In genomic region chr6:158774734-158775449, GRCh38 we compare ENCODE assay signal across 20 cellular contexts. TPM values are rescaled to one million over a fixed set of nuclear protein-coding genes. Genes with fewer than 3 reads are reported as not detected.
DNase-seq lines count a peak whose midpoint lies in the region; ATAC-seq and TF ChIP-seq lines count a peak whose summit lies in the region.
"Had no signal": no experiment of that assay in that cellular context is flagged by ENCODE, and none has a peak within 500 bp of the region (broad histone marks: within the 10 kb centered on the region; RNA-seq: fewer than 3 reads in every experiment).

No MANE protein-coding gene starts in this region.

- peaks cover 9% of the 10 kb centered on the region for H3K27me3 Mint-ChIP-seq in endothelial cell (ENCODE audit: unreplicated experiment)
- H3K27me3 Mint-ChIP-seq: activated CD8-positive, alpha-beta memory T cell treated with anti-CD3 and anti-CD28 coated beads, Interleukin-2, amount 10 ng/mL, durations not matched to agents 7 days and 5 days; activated naive CD8-positive, alpha-beta T cell treated with anti-CD3 and anti-CD28 coated beads, Interleukin-2, amount 10 ng/mL, durations not matched to agents 7 days and 5 days had no signal

- H3K9me3 Mint-ChIP-seq in endothelial cell (ENCODE audit: unreplicated experiment), result no peaks in the 10 kb centered on the region
- H3K9me3 Mint-ChIP-seq: activated naive CD8-positive, alpha-beta T cell treated with anti-CD3 and anti-CD28 coated beads, Interleukin-2, amount 10 ng/mL, durations not matched to agents 7 days and 5 days; activated T-helper 1 cell treated with anti-CD3 and anti-CD28 coated beads, Interleukin-12 subunit alpha, Interleukin-12 subunit beta, Interleukin-2, Interleukin-4 antibody, amounts not matched to agents 30 ng/mL and 10 ng/mL and 1 ng/mL, durations not matched to agents 14 hours and 24 hours and 36 hours had no signal

- no peaks in the 10 kb centered on the region for H3K27me3 ChIP-seq in RWPE2 (ENCODE audit: insufficient read depth, poor library complexity, severe bottlenecking)
- no peaks in the 10 kb centered on the region for H3K27me3 ChIP-seq in sigmoid colon
- H3K27me3 ChIP-seq: left lung, upper lobe of left lung had no signal

- H3K36me3 ChIP-seq in RWPE2 (ENCODE audit: low read depth) (peaks cover 100% of the 10 kb centered on the region), sigmoid colon (peaks cover 32 to 74% (median 44%) of the 10 kb centered on the region in 4 donors)

- H3K9me3 ChIP-seq in RWPE2 (ENCODE audit: severe bottlenecking) (no peaks in the 10 kb centered on the region), sigmoid colon (no peaks in the 10 kb centered on the region)
- H3K9me3 ChIP-seq: left lung, SK-N-SH, upper lobe of left lung had no signal

- peak overlapping the region; percentile 37 for H3K4me3 Mint-ChIP-seq in endothelial cell (ENCODE audit: unreplicated experiment)
- H3K4me3 Mint-ChIP-seq: activated CD8-positive, alpha-beta memory T cell treated with anti-CD3 and anti-CD28 coated beads, Interleukin-2, amount 10 ng/mL, durations not matched to agents 7 days and 5 days; activated naive CD8-positive, alpha-beta T cell treated with anti-CD3 and anti-CD28 coated beads, Interleukin-2, amount 10 ng/mL, durations not matched to agents 7 days and 5 days; activated T-helper 1 cell treated with anti-CD3 and anti-CD28 coated beads, Interleukin-12 subunit alpha, Interleukin-12 subunit beta, Interleukin-2, Interleukin-4 antibody, amounts not matched to agents 30 ng/mL and 10 ng/mL and 1 ng/mL, durations not matched to agents 14 hours and 24 hours and 36 hours had no signal

- intact Hi-C loops in sigmoid colon (cut with DNase I), result no loop called here

- H3K4me1 Mint-ChIP-seq in endothelial cell (ENCODE audit: unreplicated experiment), result peaks cover 15% of the 10 kb centered on the region

- H3K27ac Mint-ChIP-seq in endothelial cell (ENCODE audit: unreplicated experiment), result peak overlapping the region; percentile 48
- H3K27ac Mint-ChIP-seq: activated naive CD8-positive, alpha-beta T cell treated with anti-CD3 and anti-CD28 coated beads, Interleukin-2, amount 10 ng/mL, durations not matched to agents 7 days and 5 days; activated T-helper 1 cell treated with anti-CD3 and anti-CD28 coated beads, Interleukin-12 subunit alpha, Interleukin-12 subunit beta, Interleukin-2, Interleukin-4 antibody, amounts not matched to agents 30 ng/mL and 10 ng/mL and 1 ng/mL, durations not matched to agents 14 hours and 24 hours and 36 hours had no signal

- 91 to 94% methylated on average over 17 of the region's 17 CpGs for WGBS in sigmoid colon, 2 donors

- H3K36me3 Mint-ChIP-seq in endothelial cell (ENCODE audit: low read depth, unreplicated experiment), result peaks cover 53% of the 10 kb centered on the region

- H3K4me3 ChIP-seq in RWPE2 (ENCODE audit: severe bottlenecking), result no peak overlapping the region
- H3K4me3 ChIP-seq in sigmoid colon, result no peak overlapping the region
- H3K4me3 ChIP-seq: GM12878, left lung, upper lobe of left lung had no signal

- DNase-seq in activated effector memory CD4-positive, alpha-beta T cell treated with anti-CD3 and anti-CD28 coated beads, Interleukin-2, amount 50 U/mL, for 16 hours, result peak; percentile 38
- DNase-seq in activated effector memory CD4-positive, alpha-beta T cell treated with Interleukin-2 at 50 U/mL for 16 hours, result no peak
- DNase-seq in RWPE2 (ENCODE audit: low spot score), result no peak
- DNase-seq in endothelial cell (ENCODE audit: low spot score), result no peak
- peak; percentile 2 for DNase-seq in sigmoid colon
- no peak for DNase-seq in NCI-H2171 (lab: John Stamatoyannopoulos, UW)
- no peak for DNase-seq in CD1c-positive myeloid dendritic cell (ENCODE audit: extremely low spot score)
- no peak for DNase-seq in globus pallidus (ENCODE audit: low spot score)
- DNase-seq: activated CD8-positive, alpha-beta memory T cell treated with anti-CD3 and anti-CD28 coated beads, Interleukin-2, amount 10 ng/mL, durations not matched to agents 7 days and 5 days; activated naive CD8-positive, alpha-beta T cell treated with anti-CD3 and anti-CD28 coated beads, Interleukin-2, amount 10 ng/mL, durations not matched to agents 7 days and 5 days; DND-41; foreskin fibroblast; GOT3; left lung; MV-4-11; RPMI8226; SK-N-SH; upper lobe of left lung had no signal

- no peak for TF ChIP-seq CTCF in RWPE2 (IDR thresholded peaks at IDR 0.05; ENCODE audit: poor library complexity, severe bottlenecking)
- no peak for TF ChIP-seq CTCF in endothelial cell (IDR thresholded peaks at IDR 0.05; ENCODE audit: unreplicated experiment)
- no peak for TF ChIP-seq CTCF in sigmoid colon (IDR thresholded peaks at IDR 0.05)

- no peak for ATAC-seq in RWPE2 (ENCODE audit: low read depth)
- ATAC-seq: activated CD8-positive, alpha-beta memory T cell treated with anti-CD3 and anti-CD28 coated beads, Interleukin-2, amount 10 ng/mL, durations not matched to agents 7 days and 5 days; GM12878; left lung had no signal

- peak overlapping the region; percentile 73 for H3K27ac ChIP-seq in RWPE2 (ENCODE audit: poor library complexity, severe bottlenecking)
- H3K27ac ChIP-seq in sigmoid colon, result no peak overlapping the region
- H3K27ac ChIP-seq: left lung, upper lobe of left lung had no signal

- no peak for TF ChIP-seq POLR2A in sigmoid colon (IDR thresholded peaks at IDR 0.05)

- H3K4me1 ChIP-seq in RWPE2 (ENCODE audit: insufficient read depth, poor library complexity, severe bottlenecking) (peaks cover 22% of the 10 kb centered on the region), sigmoid colon (no peaks in the 10 kb centered on the region)

- TF ChIP-seq EP300 in sigmoid colon (IDR thresholded peaks at IDR 0.05), result no peak

RNA-seq across cellular contexts. Expression of gene EZR, which starts 44.3 kb away (rescaled TPM):
- total RNA-seq in endothelial cell (ENCODE audit: unreplicated experiment) (125 TPM), sigmoid colon (10 to 100 TPM; 33.5 to 46.0 (median 38.3) TPM)
- polyA plus RNA-seq in sigmoid colon, result 100 to 1,000 TPM; 214 to 333 (median 262) TPM

Comparison
In these comparisons a context has a peak if more than half of its experiments do, and no peak if none do; other contexts are left out.
1. DNase-seq: peak in activated effector memory CD4-positive, alpha-beta T cell treated with anti-CD3 and anti-CD28 coated beads, Interleukin-2, amount 50 U/mL, for 16 hours (single experiment) and sigmoid colon (single experiment); none in activated effector memory CD4-positive, alpha-beta T cell treated with Interleukin-2 at 50 U/mL for 16 hours (single experiment), RWPE2 (single experiment), endothelial cell (single experiment), NCI-H2171 (single experiment), CD1c-positive myeloid dendritic cell (single experiment) and globus pallidus (single experiment).